Comparison of ENCODE assay signal across 11 cellular contexts in the genomic region with DNA sequence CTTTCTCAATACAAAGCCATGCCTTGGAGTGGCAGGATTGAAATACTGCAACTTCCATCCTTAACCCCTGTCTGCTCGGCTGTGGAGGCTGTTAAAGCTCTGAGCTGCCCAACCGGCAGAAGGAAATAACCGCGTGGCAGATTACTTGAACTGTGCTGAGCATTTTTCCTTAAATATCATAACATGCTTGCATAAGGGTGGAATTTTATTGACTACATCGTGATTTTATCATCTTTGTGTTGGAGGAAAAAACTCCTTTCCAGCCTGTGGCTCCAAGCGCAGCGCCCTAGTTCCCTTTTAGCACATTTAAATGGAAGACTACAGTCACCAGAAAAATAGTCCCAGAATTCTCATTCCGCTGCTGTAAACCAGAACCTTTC. TPM values are rescaled to one million over a fixed set of nuclear protein-coding genes. Genes with fewer than 3 reads are reported as not detected.
DNase-seq lines count a peak whose midpoint lies in the region; ATAC-seq and TF ChIP-seq lines count a peak whose summit lies in the region.
"Had no signal": no experiment of that assay in that cellular context is flagged by ENCODE, and none has a peak within 500 bp of the region (broad histone marks: within the 10 kb centered on the region; RNA-seq: fewer than 3 reads in every experiment).

No MANE protein-coding gene starts in this region.

- DNase-seq in heart right ventricle (no peak), left ventricle myocardium superior (no peak), left lung (no peak), tibial artery (no peak), middle frontal gyrus (ENCODE audit: extremely low spot score, low spot score) (no peak), activated T-cell treated with anti-CD3 and anti-CD28 coated beads for 4 hours (no peak), aorta (no peak)
- DNase-seq: AML-193, NCI-H774 had no signal

- H3K36me3 ChIP-seq in heart right ventricle (no peaks in the 10 kb centered on the region), left lung (no peaks in the 10 kb centered on the region), tibial artery (no peaks in the 10 kb centered on the region), aorta (ENCODE audit: control insufficient read depth in 1 of 2, insufficient read depth in 2 of 2, low read length in 1 of 2) (no peaks in the 10 kb centered on the region)

- intact Hi-C loops in heart right ventricle (cut with DNase I) = no loop called here
- intact Hi-C loops in left ventricle myocardium superior (cut with micrococcal nuclease) = no loop called here
- intact Hi-C loops in left lung (cut with DNase I) = no loop called here
- intact Hi-C loops in tibial artery (cut with DNase I; ENCODE audit: low total_unique reads) = no loop called here
- intact Hi-C loops in aorta (cut with DNase I) = loop anchor here in 1 of 2 donors (10.0 kb wide), 1 partner anchor 98 kb away; no protein-coding TSS in a partner anchor

- H3K4me1 ChIP-seq in heart right ventricle (peaks cover 6 to 37% (median 27%) of the 10 kb centered on the region in 9 donors), left lung (peaks cover 12 to 20% of the 10 kb centered on the region in 2 donors), tibial artery (peaks cover 0 to 37% (median 30%) of the 10 kb centered on the region in 4 donors), aorta (ENCODE audit: control insufficient read depth in 1 of 2, insufficient read depth in 2 of 2, low read length in 2 of 2) (no peaks in the 10 kb centered on the region)

- ATAC-seq in heart right ventricle (no peak), left ventricle myocardium superior (no peak), left lung (no peak), aorta (ENCODE audit: low FRiP score) (no peak)
- ATAC-seq: mucosa of descending colon had no signal

- 19 to 20% methylated on average over 8 of the region's 8 CpGs for WGBS in heart right ventricle, 2 donors
- WGBS in aorta, 2 donors = 18 to 20% methylated on average over 8 of the region's 8 CpGs

- TF ChIP-seq CTCF in heart right ventricle (IDR thresholded peaks at IDR 0.05) (no peak), left lung (IDR thresholded peaks at IDR 0.05) (no peak), tibial artery (IDR thresholded peaks at IDR 0.05) (no peak)

- peak overlapping the region in 7 of 10 donors; percentile 48 to 59 (median 54) for H3K4me3 ChIP-seq in heart right ventricle
- peak overlapping the region; percentile 41 to 49 for H3K4me3 ChIP-seq in left lung
- peak overlapping the region; percentile 43 to 53 for H3K4me3 ChIP-seq in tibial artery
- H3K4me3 ChIP-seq in aorta (ENCODE audit: low read length in 2 of 2) = peak overlapping the region in 1 of 2 donors; percentile 24
- H3K4me3 ChIP-seq: mucosa of descending colon had no signal

- H3K9me3 ChIP-seq in heart right ventricle (no peaks in the 10 kb centered on the region), left lung (no peaks in the 10 kb centered on the region), tibial artery (no peaks in the 10 kb centered on the region), aorta (ENCODE audit: control insufficient read depth, low read length) (no peaks in the 10 kb centered on the region)
- H3K9me3 ChIP-seq: mucosa of descending colon had no signal

- H3K27me3 ChIP-seq in heart right ventricle (peaks cover 11 to 79% (median 53%) of the 10 kb centered on the region in 7 donors), left lung (peaks cover 11 to 74% of the 10 kb centered on the region in 2 donors), tibial artery (peaks cover 0 to 48% of the 10 kb centered on the region in 2 donors), aorta (ENCODE audit: control insufficient read depth in 1 of 2, insufficient read depth in 2 of 2, low read length in 1 of 2) (no peaks in the 10 kb centered on the region)

- no peak overlapping the region for H3K27ac ChIP-seq in heart right ventricle
- H3K27ac ChIP-seq in cingulate gyrus (ENCODE audit: low read depth, low read length) = peak overlapping the region; percentile 60
- peak overlapping the region; percentile 79 to 93 for H3K27ac ChIP-seq in left lung
- H3K27ac ChIP-seq in tibial artery = no peak overlapping the region
- no peak overlapping the region for H3K27ac ChIP-seq in aorta (ENCODE audit: low read depth in 1 of 2, low read length in 2 of 2)

RNA-seq across cellular contexts. Expression of a gene that starts 1.6 kb away (rescaled TPM):
- under 1 TPM; 0.15 to 0.71 (median 0.33) TPM for total RNA-seq in heart right ventricle
- under 1 TPM; 0.29 to 0.68 TPM for polyA plus RNA-seq in heart right ventricle
- total RNA-seq in left ventricle myocardium superior = 0.59 TPM
- total RNA-seq in left lung = 10 to 100 TPM; 12.7 to 19.2 TPM
- total RNA-seq in aorta = 1 to 10 TPM; 1.1 to 6.9 TPM
- under 1 TPM in 1 of 2 donors, not detected in 1; 0.10 TPM for polyA plus RNA-seq in aorta

Comparison
In these comparisons a context has a peak if more than half of its experiments do, and no peak if none do; other contexts are left out.
1. H3K27ac ChIP-seq: peak in cingulate gyrus (single experiment) and left lung (2 of 2); none in heart right ventricle (0 of 10), tibial artery (0 of 2) and aorta (0 of 2).